Comparison of ENCODE assay signal across 11 cellular contexts in genomic region chr10:88848499-88848898, GRCh38. TPM values are rescaled to one million over a fixed set of nuclear protein-coding genes. Genes with fewer than 3 reads are reported as not detected.
DNase-seq lines count a peak whose midpoint lies in the region; ATAC-seq and TF ChIP-seq lines count a peak whose summit lies in the region.
"Had no signal": no experiment of that assay in that cellular context is flagged by ENCODE, and none has a peak within 500 bp of the region (broad histone marks: within the 10 kb centered on the region; RNA-seq: fewer than 3 reads in every experiment).

No MANE protein-coding gene starts in this region.

- H3K27me3 ChIP-seq in fibroblast of lung (ENCODE audit: control insufficient read depth, insufficient read depth, low read length) (no peaks in the 10 kb centered on the region), ascending aorta (no peaks in the 10 kb centered on the region), SJCRH30 (no peaks in the 10 kb centered on the region)

- no peak for TF ChIP-seq CTCF in fibroblast of lung (conservative IDR thresholded peaks at IDR 0.05 in 1 of 2, IDR thresholded peaks at IDR 0.05 in 1 of 2; ENCODE audit: low read depth in 1 of 2, low read length in 2 of 2)
- no peak for TF ChIP-seq CTCF in ascending aorta (IDR thresholded peaks at IDR 0.05)

- no peak for ATAC-seq in HG02981 (IDR thresholded peaks at IDR 0.05; ENCODE audit: unreplicated experiment)
- no peak for ATAC-seq in HG02678 (IDR thresholded peaks at IDR 0.05; ENCODE audit: unreplicated experiment)

- no peaks in the 10 kb centered on the region for H3K79me2 ChIP-seq in fibroblast of lung (ENCODE audit: control insufficient read depth, insufficient read depth, low read length)

- DNase-seq in A172 (ENCODE audit: low spot score) = peak; percentile 81
- peak; percentile 62 for DNase-seq in GM04504 (ENCODE audit: low read depth)
- DNase-seq in RPMI7951 (ENCODE audit: low read depth) = peak; percentile 86
- peak; percentile 83 to 88 for DNase-seq in fibroblast of lung (ENCODE audit: low read depth in 2 of 2)
- no peak for DNase-seq in ascending aorta (ENCODE audit: low spot score in 2 of 2)
- DNase-seq in SJCRH30 = no peak
- DNase-seq: DMS79, lower lobe of right lung had no signal

- H3K4me3 ChIP-seq in fibroblast of lung (replicated peaks in 1 of 4; ENCODE audit: control extremely low read depth in 1 of 4, insufficient read depth in 1 of 4, low read depth in 3 of 4, low read length in 4 of 4) (no peak overlapping the region), ascending aorta (no peak overlapping the region), SJCRH30 (no peak overlapping the region)
- H3K4me3 ChIP-seq: lower lobe of right lung had no signal

- H2AFZ ChIP-seq in fibroblast of lung (ENCODE audit: low read length) = peak overlapping the region; percentile 19

- H4K20me1 ChIP-seq in fibroblast of lung (ENCODE audit: control insufficient read depth, extremely low read depth, insufficient read depth, low read length) = no peaks in the 10 kb centered on the region

- H3K9me3 ChIP-seq in fibroblast of lung (ENCODE audit: control insufficient read depth, insufficient read depth, low read depth, low read length) (no peaks in the 10 kb centered on the region), ascending aorta (no peaks in the 10 kb centered on the region), SJCRH30 (replicated peaks) (no peaks in the 10 kb centered on the region)
- H3K9me3 ChIP-seq: lower lobe of right lung had no signal

- H3K4me2 ChIP-seq in fibroblast of lung (ENCODE audit: extremely low read depth, insufficient read depth, low read length) = peak overlapping the region; percentile 64

- H3K27ac ChIP-seq in fibroblast of lung (ENCODE audit: insufficient read depth, low read length) (peak overlapping the region; percentile 35), ascending aorta (no peak overlapping the region), SJCRH30 (no peak overlapping the region)
- H3K27ac ChIP-seq: lower lobe of right lung had no signal

- H3K36me3 ChIP-seq in fibroblast of lung (ENCODE audit: control insufficient read depth, insufficient read depth, low read length) (no peaks in the 10 kb centered on the region), ascending aorta (no peaks in the 10 kb centered on the region), SJCRH30 (no peaks in the 10 kb centered on the region)
- H3K36me3 ChIP-seq: lower lobe of right lung had no signal

- intact Hi-C loops in ascending aorta (cut with DNase I) = no loop called here

- H3K9ac ChIP-seq in fibroblast of lung (ENCODE audit: insufficient read depth, low read length) = no peak overlapping the region

- H3K4me1 ChIP-seq in fibroblast of lung (ENCODE audit: control insufficient read depth, extremely low read depth, insufficient read depth, low read length) = peaks cover 2% of the 10 kb centered on the region
- H3K4me1 ChIP-seq in ascending aorta = no peaks in the 10 kb centered on the region
- no peaks in the 10 kb centered on the region for H3K4me1 ChIP-seq in SJCRH30

RNA-seq across cellular contexts. Expression of gene ANKRD22, which starts 3.1 kb away (rescaled TPM):
- not detected in 2 replicates for total RNA-seq in A172 (2014; rRNA removed; shearing (Covaris generic))
- not detected in 2 replicates for total RNA-seq in RPMI7951 (2014; rRNA removed; shearing (Covaris generic))
- total RNA-seq in fibroblast of lung = under 0.01 and 0.17 TPM in 2 replicates
- not detected in 2 replicates for polyA plus RNA-seq in fibroblast of lung
- not detected in 2 replicates for polyA plus RNA-seq in fibroblast of lung (2012)
- not detected in 2 replicates for polyA minus RNA-seq in fibroblast of lung (ENCODE audit: low replicate concordance)
- not detected for total RNA-seq in ascending aorta
- total RNA-seq in SJCRH30 (2014; rRNA removed; shearing (Covaris generic)) = not detected in 2 replicates

RNA-seq across cellular contexts. Expression of gene STAMBPL1, which starts 31.5 kb away (rescaled TPM):
- total RNA-seq in A172 (2014; rRNA removed; shearing (Covaris generic)) = 40.4 and 48.8 TPM in 2 replicates
- 38.7 and 41.3 TPM in 2 replicates for total RNA-seq in RPMI7951 (2014; rRNA removed; shearing (Covaris generic))
- total RNA-seq in fibroblast of lung = 41.3 and 45.6 TPM in 2 replicates
- 37.1 and 72.5 TPM in 2 replicates for polyA plus RNA-seq in fibroblast of lung
- 25.9 and 44.6 TPM in 2 replicates for polyA plus RNA-seq in fibroblast of lung (2012)
- polyA minus RNA-seq in fibroblast of lung (ENCODE audit: low replicate concordance) = 2.3 and 8.1 TPM in 2 replicates
- total RNA-seq in ascending aorta = 37.0 TPM
- total RNA-seq in SJCRH30 (2014; rRNA removed; shearing (Covaris generic)) = 4.6 and 4.7 TPM in 2 replicates

RNA-seq across cellular contexts. Expression of gene LIPM, which starts 46.0 kb away (rescaled TPM):
- not detected in 2 replicates for total RNA-seq in A172 (2014; rRNA removed; shearing (Covaris generic))
- total RNA-seq in RPMI7951 (2014; rRNA removed; shearing (Covaris generic)) = not detected in 2 replicates
- total RNA-seq in fibroblast of lung = not detected in 2 replicates
- polyA plus RNA-seq in fibroblast of lung = not detected in 2 replicates
- not detected in 2 replicates for polyA plus RNA-seq in fibroblast of lung (2012)
- polyA minus RNA-seq in fibroblast of lung (ENCODE audit: low replicate concordance) = not detected in 2 replicates
- total RNA-seq in ascending aorta = not detected
- total RNA-seq in SJCRH30 (2014; rRNA removed; shearing (Covaris generic)) = not detected in 2 replicates
- total RNA-seq: cardiac septum, lower lobe of right lung had no signal

Comparison
In these comparisons a context has a peak if more than half of its experiments do, and no peak if none do; other contexts are left out.
1. DNase-seq: peak in A172 (single experiment), GM04504 (single experiment), RPMI7951 (single experiment) and fibroblast of lung (2 of 2); none in ascending aorta (0 of 2) and SJCRH30 (0 of 2).